Comparison of ENCODE assay signal across 8 cellular contexts in genomic region chr5:14675865-14676300, GRCh38. TPM values are rescaled to one million over a fixed set of nuclear protein-coding genes. Genes with fewer than 3 reads are reported as not detected.
DNase-seq lines count a peak whose midpoint lies in the region; ATAC-seq and TF ChIP-seq lines count a peak whose summit lies in the region.

No MANE protein-coding gene starts in this region.

- H3K4me1 ChIP-seq in effector memory CD4-positive, alpha-beta T cell (ENCODE audit: control insufficient read depth, insufficient read depth, low read length, poor library complexity, severe bottlenecking) = peaks cover 42% of the 10 kb centered on the region
- H3K4me1 ChIP-seq in HAP-1 (peaks cover 18% of the 10 kb centered on the region), ovary (ENCODE audit: insufficient read depth) (no peaks in the 10 kb centered on the region)

- in situ Hi-C loops in GM13977 (cut with MboI; ENCODE audit: low pct_unique_long_range_greater_than_20kb, low sequenced_read_pairs, unreplicated experiment) = no loop called here
- in situ Hi-C loops in HAP-1 (cut with MboI; ENCODE audit: low sequenced_read_pairs) = no loop called here

- intact Hi-C loops in ovary (cut with DNase I) = no loop called here

- TF ChIP-seq CTCF in GM13977 (IDR thresholded peaks at IDR 0.05; ENCODE audit: extremely low read depth, insufficient read depth, missing control alignments) (no peak), ovary (IDR thresholded peaks at IDR 0.05) (no peak)

- no peak for TF ChIP-seq POLR2A in ovary (IDR thresholded peaks at IDR 0.05)

- no peak for TF ChIP-seq EP300 in ovary (IDR thresholded peaks at IDR 0.05)

- peaks cover 38% of the 10 kb centered on the region for H3K36me3 ChIP-seq in MG63
- H3K36me3 ChIP-seq in effector memory CD4-positive, alpha-beta T cell (ENCODE audit: control insufficient read depth, insufficient read depth, low read length) = peaks cover 18% of the 10 kb centered on the region
- peaks cover 22% of the 10 kb centered on the region for H3K36me3 ChIP-seq in HAP-1 (replicated peaks)
- no peaks in the 10 kb centered on the region for H3K36me3 ChIP-seq in ovary

- no peaks in the 10 kb centered on the region for H3K27me3 ChIP-seq in MG63
- H3K27me3 ChIP-seq in effector memory CD4-positive, alpha-beta T cell (replicated peaks; ENCODE audit: control insufficient read depth, insufficient read depth, low read length, poor library complexity, severe bottlenecking) = no peaks in the 10 kb centered on the region
- H3K27me3 ChIP-seq in HAP-1 (ENCODE audit: low read depth) = no peaks in the 10 kb centered on the region
- H3K27me3 ChIP-seq in ovary = no peaks in the 10 kb centered on the region

- H3K9me3 ChIP-seq in MG63 (no peaks in the 10 kb centered on the region), HAP-1 (no peaks in the 10 kb centered on the region), ovary (no peaks in the 10 kb centered on the region)
- H3K9me3 ChIP-seq in effector memory CD4-positive, alpha-beta T cell (ENCODE audit: control insufficient read depth, low read length) = no peaks in the 10 kb centered on the region

- peak overlapping the region; percentile 53 for H3K27ac ChIP-seq in effector memory CD4-positive, alpha-beta T cell (ENCODE audit: insufficient read depth, low read length, poor library complexity, severe bottlenecking)
- H3K27ac ChIP-seq in ovary = no peak overlapping the region

- DNase-seq in GM13977 (ENCODE audit: low spot score) (peak; percentile 40), MG63 (no peak), NCI-H187 (lab: John Stamatoyannopoulos, UW) (no peak), HAP-1 (ENCODE audit: low spot score in 2 of 2) (no peak), islet precursor cell (no peak), ovary (no peak)
- DNase-seq in effector memory CD4-positive, alpha-beta T cell = no peak

- peak; percentile 48 for ATAC-seq in GM21723 (IDR thresholded peaks at IDR 0.05; ENCODE audit: unreplicated experiment)

- peak overlapping the region; percentile 20 for H3K4me3 ChIP-seq in MG63
- H3K4me3 ChIP-seq in effector memory CD4-positive, alpha-beta T cell (ENCODE audit: insufficient read depth, low read depth, low read length, poor library complexity, severe bottlenecking) = peak overlapping the region; percentile 22
- H3K4me3 ChIP-seq in HAP-1 = no peak overlapping the region
- no peak overlapping the region for H3K4me3 ChIP-seq in ovary

- 61 to 68% (median 65%) methylated on average over 6 of the region's 6 CpGs for WGBS in ovary, 3 donors

RNA-seq across cellular contexts. Expression of gene OTULIN, which starts 11.4 kb away (rescaled TPM):
- total RNA-seq in MG63 (2014; rRNA removed; shearing (Covaris generic); ENCODE audit: low replicate concordance) = 19.1 and 71.5 TPM in 2 replicates
- total RNA-seq in ovary = 10 to 100 TPM; 21.1 to 29.3 (median 23.9) TPM
- 1 to 10 TPM; 4.1 to 7.5 TPM for polyA plus RNA-seq in ovary

Comparison
In these comparisons a context has a peak if more than half of its experiments do, and no peak if none do; other contexts are left out.
1. H3K4me3 ChIP-seq: peak in MG63 (single experiment) and effector memory CD4-positive, alpha-beta T cell (single experiment); none in HAP-1 (single experiment) and ovary (single experiment).